8 cellular contexts compared by ENCODE assay signal in genomic region chr20:56628015-56628872, GRCh38. TPM values are rescaled to one million over a fixed set of nuclear protein-coding genes. Genes with fewer than 3 reads are reported as not detected.
DNase-seq lines count a peak whose midpoint lies in the region; ATAC-seq and TF ChIP-seq lines count a peak whose summit lies in the region.

No MANE protein-coding gene starts in this region.

- intact Hi-C loops in MCF 10A (cut with micrococcal nuclease) (loop anchor here (1.0 kb wide), 1 partner anchor 73 kb away; no protein-coding TSS in a partner anchor), lower lobe of right lung (cut with DNase I) (no loop called here)
- intact Hi-C loops in CD8-positive, alpha-beta T cell (cut with DNase I, micrococcal nuclease) = no loop called here

- ATAC-seq in stimulated activated naive CD8-positive, alpha-beta T cell treated with anti-CD3 and anti-CD28 coated beads, Interleukin-15, Interleukin-2, amounts not matched to agents 100 U/mL and 50 U/mL, for 24 hours = no peak
- ATAC-seq in lower lobe of right lung (peak; percentile 38 to 47), omental fat pad (ENCODE audit: low FRiP score) (no peak)
- no peak for ATAC-seq in CD8-positive, alpha-beta T cell

- POLR2A ChIA-PET in MCF 10A (lab: Yijun Ruan, JAX) = interaction anchor here (0.6 to 4.3 kb wide), 17 partner anchors 9 to 780 kb away, joined by 3 to 71 read pairs (median 5); partner anchors contain the start of gene RTF2
- POLR2A ChIA-PET in CD8-positive, alpha-beta T cell (lab: Charles Lee) = no interaction called here

- no TSS peak for BruUV-seq in MCF 10A (replicated peaks; lab: Mats Ljungman, UMichigan)

- H3K4me1 Mint-ChIP-seq in stimulated activated naive CD8-positive, alpha-beta T cell treated with anti-CD3 and anti-CD28 coated beads, Interleukin-15, Interleukin-2, amounts not matched to agents 100 ng/mL and 50 ng/mL, for 24 hours (ENCODE audit: low read depth) = peaks cover 10% of the 10 kb centered on the region
- H3K4me1 Mint-ChIP-seq in MCF 10A (ENCODE audit: insufficient read depth, unreplicated experiment) = peaks cover 16% of the 10 kb centered on the region
- peaks cover 8% of the 10 kb centered on the region for H3K4me1 Mint-ChIP-seq in CD8-positive, alpha-beta T cell (ENCODE audit: low read depth)

- H3K27me3 Mint-ChIP-seq in stimulated activated naive CD8-positive, alpha-beta T cell treated with anti-CD3 and anti-CD28 coated beads, Interleukin-15, Interleukin-2, amounts not matched to agents 100 ng/mL and 50 ng/mL, for 24 hours = peaks cover 66% of the 10 kb centered on the region
- no peaks in the 10 kb centered on the region for H3K27me3 Mint-ChIP-seq in MCF 10A (ENCODE audit: insufficient read depth, unreplicated experiment)
- peaks cover 35% of the 10 kb centered on the region for H3K27me3 Mint-ChIP-seq in CD8-positive, alpha-beta T cell (ENCODE audit: low read depth)

- H3K36me3 Mint-ChIP-seq in stimulated activated naive CD8-positive, alpha-beta T cell treated with anti-CD3 and anti-CD28 coated beads, Interleukin-15, Interleukin-2, amounts not matched to agents 100 ng/mL and 50 ng/mL, for 24 hours (ENCODE audit: low read depth) = no peaks in the 10 kb centered on the region
- H3K36me3 Mint-ChIP-seq in MCF 10A (ENCODE audit: insufficient read depth, unreplicated experiment) = peaks cover 15% of the 10 kb centered on the region
- H3K36me3 Mint-ChIP-seq in CD8-positive, alpha-beta T cell = no peaks in the 10 kb centered on the region

- no peak overlapping the region for H3K27ac Mint-ChIP-seq in stimulated activated naive CD8-positive, alpha-beta T cell treated with anti-CD3 and anti-CD28 coated beads, Interleukin-15, Interleukin-2, amounts not matched to agents 100 ng/mL and 50 ng/mL, for 24 hours
- H3K27ac Mint-ChIP-seq in MCF 10A (ENCODE audit: low read depth, unreplicated experiment) = no peak overlapping the region
- no peak overlapping the region for H3K27ac Mint-ChIP-seq in CD8-positive, alpha-beta T cell

- H3K27ac ChIP-seq in lower lobe of right lung = no peak overlapping the region
- no peak overlapping the region for H3K27ac ChIP-seq in CD8-positive, alpha-beta T cell (ENCODE audit: low read depth, low read length)

- peak overlapping the region; percentile 64 for H3K4me3 ChIP-seq in lower lobe of right lung
- H3K4me3 ChIP-seq in CD8-positive, alpha-beta T cell (ENCODE audit: low read depth, low read length) = no peak overlapping the region

- no peaks in the 10 kb centered on the region for H3K9me3 Mint-ChIP-seq in stimulated activated naive CD8-positive, alpha-beta T cell treated with anti-CD3 and anti-CD28 coated beads, Interleukin-15, Interleukin-2, amounts not matched to agents 100 ng/mL and 50 ng/mL, for 24 hours
- no peaks in the 10 kb centered on the region for H3K9me3 Mint-ChIP-seq in MCF 10A (ENCODE audit: unreplicated experiment)
- H3K9me3 Mint-ChIP-seq in CD8-positive, alpha-beta T cell = no peaks in the 10 kb centered on the region

- no peak for TF ChIP-seq CTCF in MCF 10A (IDR thresholded peaks at IDR 0.05; ENCODE audit: unreplicated experiment)
- TF ChIP-seq CTCF in lower lobe of right lung (IDR thresholded peaks at IDR 0.05) = no peak
- no peak for TF ChIP-seq CTCF in CD8-positive, alpha-beta T cell (IDR thresholded peaks at IDR 0.05)
- no peak for TF ChIP-seq CTCF in omental fat pad (IDR thresholded peaks at IDR 0.05)

- no peaks in the 10 kb centered on the region for H3K9me3 ChIP-seq in lower lobe of right lung
- no peaks in the 10 kb centered on the region for H3K9me3 ChIP-seq in CD8-positive, alpha-beta T cell (ENCODE audit: low read length)

- H3K27me3 ChIP-seq in lower lobe of right lung (ENCODE audit: low read depth) = peaks cover 98% of the 10 kb centered on the region
- H3K27me3 ChIP-seq in CD8-positive, alpha-beta T cell (ENCODE audit: insufficient read depth, low read length) = peaks cover 10% of the 10 kb centered on the region

- H3K4me3 Mint-ChIP-seq in stimulated activated naive CD8-positive, alpha-beta T cell treated with anti-CD3 and anti-CD28 coated beads, Interleukin-15, Interleukin-2, amounts not matched to agents 100 ng/mL and 50 ng/mL, for 24 hours = peak overlapping the region; percentile 59
- peak overlapping the region; percentile 90 for H3K4me3 Mint-ChIP-seq in MCF 10A (ENCODE audit: unreplicated experiment)
- no peak overlapping the region for H3K4me3 Mint-ChIP-seq in CD8-positive, alpha-beta T cell

- peaks cover 26% of the 10 kb centered on the region for H3K4me1 ChIP-seq in lower lobe of right lung
- H3K4me1 ChIP-seq in CD8-positive, alpha-beta T cell (ENCODE audit: insufficient read depth, low read length) = peaks cover 5% of the 10 kb centered on the region

- no peaks in the 10 kb centered on the region for H3K36me3 ChIP-seq in lower lobe of right lung
- H3K36me3 ChIP-seq in CD8-positive, alpha-beta T cell (ENCODE audit: insufficient read depth, low read length) = no peaks in the 10 kb centered on the region

- CTCF ChIA-PET in MCF 10A (lab: Yijun Ruan, JAX) = interaction anchor here (0.6 to 8.5 kb wide), 8 partner anchors 77 to 614 kb away, joined by 4 to 121 read pairs (median 6); no protein-coding TSS in a partner anchor
- CTCF ChIA-PET in CD8-positive, alpha-beta T cell (lab: Charles Lee) = no interaction called here

- DNase-seq in stimulated activated naive CD8-positive, alpha-beta T cell treated with anti-CD3 and anti-CD28 coated beads, Interleukin-15, Interleukin-2, amounts not matched to agents 100 U/mL and 50 U/mL, for 24 hours = no peak
- no peak for DNase-seq in MCF 10A (ENCODE audit: unreplicated experiment)
- DNase-seq in lower lobe of right lung = no peak
- no peak for DNase-seq in GM19238 (ENCODE audit: insufficient read length, low spot score)
- DNase-seq in CD8-positive, alpha-beta T cell = no peak
- no peak for DNase-seq in activated gamma-delta T cell treated with Interleukin-2 at 50 U/mL for 16 hours
- DNase-seq in omental fat pad (ENCODE audit: low spot score) = no peak

RNA-seq across cellular contexts. Expression of gene TFAP2C, which starts 0.9 kb away (rescaled TPM):
- total RNA-seq in MCF 10A (2022) (13.2 and 14.9 TPM in 2 replicates), lower lobe of right lung (4.2 TPM), omental fat pad (10 to 100 TPM in 2 of 4 donors, 1 to 10 TPM in 2; 2.7 to 13.7 (median 7.2) TPM)
- total RNA-seq in CD8-positive, alpha-beta T cell = not detected

Comparison
In these comparisons a context has a peak if more than half of its experiments do, and no peak if none do; other contexts are left out.
1. ATAC-seq: peak in lower lobe of right lung (2 of 2); none in stimulated activated naive CD8-positive, alpha-beta T cell treated with anti-CD3 and anti-CD28 coated beads, Interleukin-15, Interleukin-2, amounts not matched to agents 100 U/mL and 50 U/mL, for 24 hours (single experiment), CD8-positive, alpha-beta T cell (single experiment) and omental fat pad (single experiment).